ENCODE assay signal across 1 cellular context in genomic region chr1:2250721-2251281, GRCh38.
TF ChIP-seq lines count a peak whose summit lies in the region.

No MANE protein-coding gene starts in this region.

TF ChIP-seq in SK-N-SH treated with all-trans-retinoic acid at 6 μM for 48 hours, 23 proteins besides CTCF, POLR2A, EP300 and RAD21 (continued from another document):
- TF ChIP-seq ZC3H10 (CRISPR knock-in tag; IDR thresholded peaks at IDR 0.05), result no peak
- TF ChIP-seq, protein P1, sequence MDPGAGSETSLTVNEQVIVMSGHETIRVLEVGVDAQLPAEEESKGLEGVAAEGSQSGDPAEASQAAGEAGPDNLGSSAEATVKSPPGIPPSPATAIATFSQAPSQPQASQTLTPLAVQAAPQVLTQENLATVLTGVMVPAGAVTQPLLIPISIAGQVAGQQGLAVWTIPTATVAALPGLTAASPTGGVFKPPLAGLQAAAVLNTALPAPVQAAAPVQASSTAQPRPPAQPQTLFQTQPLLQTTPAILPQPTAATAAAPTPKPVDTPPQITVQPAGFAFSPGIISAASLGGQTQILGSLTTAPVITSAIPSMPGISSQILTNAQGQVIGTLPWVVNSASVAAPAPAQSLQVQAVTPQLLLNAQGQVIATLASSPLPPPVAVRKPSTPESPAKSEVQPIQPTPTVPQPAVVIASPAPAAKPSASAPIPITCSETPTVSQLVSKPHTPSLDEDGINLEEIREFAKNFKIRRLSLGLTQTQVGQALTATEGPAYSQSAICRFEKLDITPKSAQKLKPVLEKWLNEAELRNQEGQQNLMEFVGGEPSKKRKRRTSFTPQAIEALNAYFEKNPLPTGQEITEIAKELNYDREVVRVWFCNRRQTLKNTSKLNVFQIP (CRISPR knock-in tag; IDR thresholded peaks at IDR 0.05; ENCODE audit: borderline replicate concordance, low read depth), result no peak
